8 cellular contexts compared by ENCODE assay signal in the genomic region with DNA sequence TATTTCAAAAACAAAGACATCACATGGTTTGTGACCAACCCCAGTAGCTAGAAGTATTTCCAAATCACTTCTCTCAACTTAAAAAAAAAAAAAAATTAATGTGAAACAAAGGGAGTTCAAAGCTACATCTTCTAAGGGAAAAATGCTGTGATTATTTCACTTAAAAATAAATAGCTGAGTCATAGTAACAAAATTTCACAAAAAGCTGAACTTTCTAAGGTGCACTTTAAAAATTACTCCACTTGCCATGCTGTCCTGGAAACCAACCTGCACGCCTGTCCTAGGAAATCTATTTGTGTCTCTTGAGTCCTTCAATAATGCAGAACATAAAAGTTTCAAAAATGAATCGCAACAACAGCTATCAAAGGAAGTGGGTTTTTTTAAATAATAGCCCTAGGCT. TPM values are rescaled to one million over a fixed set of nuclear protein-coding genes. Genes with fewer than 3 reads are reported as not detected.
DNase-seq lines count a peak whose midpoint lies in the region; ATAC-seq, FAIRE-seq and TF ChIP-seq lines count a peak whose summit lies in the region.

No MANE protein-coding gene starts in this region.

- H3K79me2 ChIP-seq in GM12878 (ENCODE audit: control insufficient read depth, insufficient read depth, low read length) = peaks cover 65% of the 10 kb centered on the region

- H3K9ac ChIP-seq in GM12878 (ENCODE audit: control insufficient read depth, insufficient read depth, low read length) = peak overlapping the region; percentile 88

- no peak overlapping the region for H2AFZ ChIP-seq in GM12878 (ENCODE audit: control insufficient read depth, low read depth, low read length)

- intact Hi-C loops in GM12878 (cut with micrococcal nuclease; ENCODE audit: unreplicated experiment) = loop anchor here (5.0 kb wide), 1 partner anchor 144 kb away; no protein-coding TSS in a partner anchor
- intact Hi-C loops in upper lobe of right lung (cut with DNase I) = no loop called here

- H3K4me1 Mint-ChIP-seq in activated naive CD4-positive, alpha-beta T cell treated with anti-CD3 and anti-CD28 coated beads, Interleukin-2, amount 50 U/mL, for 24 hours = peaks cover 59% of the 10 kb centered on the region
- H3K4me1 Mint-ChIP-seq in memory B cell = peaks cover 27% of the 10 kb centered on the region

- H3K36me3 Mint-ChIP-seq in activated naive CD4-positive, alpha-beta T cell treated with anti-CD3 and anti-CD28 coated beads, Interleukin-2, amount 50 U/mL, for 24 hours = no peaks in the 10 kb centered on the region
- peaks cover 0 to 10% of the 10 kb centered on the region in 2 donors for H3K36me3 Mint-ChIP-seq in activated naive CD4-positive, alpha-beta T cell treated with anti-CD3 and anti-CD28 coated beads, Interleukin-2, amount 50 U/mL, for 72 hours
- no peaks in the 10 kb centered on the region for H3K36me3 Mint-ChIP-seq in memory B cell

- TF ChIP-seq RAD21 in GM12878 (IDR thresholded peaks at IDR 0.05; ENCODE audit: insufficient read depth, low read depth, low read length) = no peak

- SMC1A ChIA-PET in GM12878 (lab: Charles Lee; ENCODE audit: uncharacterized antibody, unreplicated experiment) = interaction anchor here (0.7 to 5.3 kb wide), 21 partner anchors 10 to 297 kb away, joined by 3 to 63 read pairs (median 4); a partner anchor contains a TSS

- H3K9me3 ChIP-seq in GM12878 (replicated peaks; ENCODE audit: control insufficient read depth, insufficient read depth, low read length) (no peaks in the 10 kb centered on the region; the same call in 2 of the 3 replicates), upper lobe of right lung (no peaks in the 10 kb centered on the region)

- TSS peak; percentile 72 for BruUV-seq in GM12878 (replicated peaks; lab: Mats Ljungman, UMichigan)

- no peaks in the 10 kb centered on the region for H3K27me3 Mint-ChIP-seq in activated naive CD4-positive, alpha-beta T cell treated with anti-CD3 and anti-CD28 coated beads, Interleukin-2, amount 50 U/mL, for 24 hours
- no peaks in the 10 kb centered on the region for H3K27me3 Mint-ChIP-seq in memory B cell

- peak overlapping the region; percentile 82 for H3K27ac ChIP-seq in GM12878 (ENCODE audit: control insufficient read depth, insufficient read depth)
- H3K27ac ChIP-seq in upper lobe of right lung = peak overlapping the region; percentile 91

- 5% methylated on average over 2 of the region's 2 CpGs for WGBS in GM12878 (ENCODE audit: insufficient coverage, insufficient replicate concordance, low lambda C conversion rate, missing lambda C conversion rate)

- CTCF ChIA-PET in GM12878 (lab: Yijun Ruan, JAX) = interaction anchor here (0.6 to 7.0 kb wide), 13 partner anchors 26 to 1130 kb away, joined by 3 to 51 read pairs (median 3); a partner anchor contains a TSS

- no peaks in the 10 kb centered on the region for H4K20me1 ChIP-seq in GM12878 (ENCODE audit: control insufficient read depth, insufficient read depth)

- TF ChIP-seq EP300 in GM12878 (IDR thresholded peaks at IDR 0.05; ENCODE audit: borderline replicate concordance in 1 of 2, control insufficient read depth in 1 of 2, low read depth in 2 of 2, low read length in 2 of 2) = no peak

- TF ChIP-seq CTCF in GM12878 (IDR thresholded peaks at IDR 0.05 in 2 of 3, conservative IDR thresholded peaks at IDR 0.05 in 1 of 3; ENCODE audit: control insufficient read depth in 2 of 3, extremely low read depth in 1 of 3, insufficient read depth in 1 of 3, low read depth in 3 of 3, low read length in 3 of 3) (no peak), upper lobe of right lung (IDR thresholded peaks at IDR 0.05) (no peak), GM13977 (IDR thresholded peaks at IDR 0.05; ENCODE audit: extremely low read depth, insufficient read depth, missing control alignments) (no peak)

- H3K27me3 ChIP-seq in GM12878 (replicated peaks in 1 of 2; ENCODE audit: control insufficient read depth in 2 of 2, insufficient read depth in 2 of 2, low read length in 1 of 2) (no peaks in the 10 kb centered on the region), upper lobe of right lung (no peaks in the 10 kb centered on the region)

- no peaks in the 10 kb centered on the region for H3K9me3 Mint-ChIP-seq in activated naive CD4-positive, alpha-beta T cell treated with anti-CD3 and anti-CD28 coated beads, Interleukin-2, amount 50 U/mL, for 24 hours
- no peaks in the 10 kb centered on the region for H3K9me3 Mint-ChIP-seq in activated naive CD4-positive, alpha-beta T cell treated with anti-CD3 and anti-CD28 coated beads, Interleukin-2, amount 50 U/mL, for 72 hours
- no peaks in the 10 kb centered on the region for H3K9me3 Mint-ChIP-seq in memory B cell

- H3K4me3 Mint-ChIP-seq in activated naive CD4-positive, alpha-beta T cell treated with anti-CD3 and anti-CD28 coated beads, Interleukin-2, amount 50 U/mL, for 24 hours = peak overlapping the region; percentile 96
- peak overlapping the region; percentile 98 for H3K4me3 Mint-ChIP-seq in memory B cell

- no peak for DNase-seq in activated naive CD4-positive, alpha-beta T cell treated with anti-CD3 and anti-CD28 coated beads, Interleukin-2, amount 50 U/mL, for 72 hours (ENCODE audit: low spot score in 2 of 2)
- DNase-seq in GM12878 (ENCODE audit: low read depth, low spot score) (no peak), memory B cell (ENCODE audit: low spot score in 2 of 2) (no peak), upper lobe of right lung (no peak), GM13977 (ENCODE audit: low spot score) (no peak), ACHN (no peak), COR-L47 (lab: John Stamatoyannopoulos, UW) (no peak)

- H3K4me1 ChIP-seq in GM12878 (ENCODE audit: control insufficient read depth, insufficient read depth, low read length) (peaks cover 7% of the 10 kb centered on the region), upper lobe of right lung (peaks cover 28% of the 10 kb centered on the region)

- H3K27ac Mint-ChIP-seq in activated naive CD4-positive, alpha-beta T cell treated with anti-CD3 and anti-CD28 coated beads, Interleukin-2, amount 50 U/mL, for 24 hours = peak overlapping the region; percentile 71
- H3K27ac Mint-ChIP-seq in activated naive CD4-positive, alpha-beta T cell treated with anti-CD3 and anti-CD28 coated beads, Interleukin-2, amount 50 U/mL, for 72 hours = peak overlapping the region in 1 of 2 donors; percentile 96
- peak overlapping the region; percentile 95 for H3K27ac Mint-ChIP-seq in memory B cell

- RAD21 ChIA-PET in GM12878 (lab: Charles Lee; ENCODE audit: unreplicated experiment) = interaction anchor here (0.7 to 5.0 kb wide), 13 partner anchors 34 to 769 kb away, joined by 3 to 49 read pairs (median 4); a partner anchor contains a TSS

- no peaks in the 10 kb centered on the region for H3K36me3 ChIP-seq in GM12878 (ENCODE audit: control insufficient read depth in 2 of 2, insufficient read depth in 2 of 2, low read length in 1 of 2)
- no peaks in the 10 kb centered on the region for H3K36me3 ChIP-seq in upper lobe of right lung

- POLR2A ChIA-PET in GM12878 (lab: Charles Lee) = interaction anchor here (0.6 to 3.7 kb wide), 14 partner anchors 26 to 462 kb away, joined by 3 to 29 read pairs (median 3); a partner anchor contains a TSS

- no peak for FAIRE-seq in GM12878 (lab: Jason Lieb, UNC)

- H3K4me3 ChIP-seq in GM12878 (peak overlapping the region; percentile 89), upper lobe of right lung (peak overlapping the region; percentile 99)

- no peak for ATAC-seq in activated naive CD4-positive, alpha-beta T cell treated with anti-CD3 and anti-CD28 coated beads, Interleukin-2, amount 50 U/mL, for 72 hours
- no peak for ATAC-seq in GM12878
- ATAC-seq in memory B cell (ENCODE audit: low read depth) = no peak
- ATAC-seq in upper lobe of right lung = no peak

- in situ Hi-C loops in GM12878 (cut with MboI) (loop anchor here (10.0 kb wide), 1 partner anchor 766 kb away; a partner anchor contains a TSS), GM13977 (cut with MboI; ENCODE audit: low pct_unique_long_range_greater_than_20kb, low sequenced_read_pairs, unreplicated experiment) (no loop called here), ACHN (cut with HindIII; ENCODE audit: low pct_ligation_motif_present, low pct_unique_long_range_greater_than_20kb, low sequenced_read_pairs) (no loop called here)

- no peak for TF ChIP-seq POLR2A in GM12878 (IDR thresholded peaks at IDR 0.05; ENCODE audit: low read depth, low read length)

- H3K4me2 ChIP-seq in GM12878 (ENCODE audit: control insufficient read depth, insufficient read depth) = peak overlapping the region; percentile 70

TF ChIP-seq in GM12878, 131 proteins besides CTCF, POLR2A, EP300 and RAD21:
- TF ChIP-seq MEF2A (IDR thresholded peaks at IDR 0.05; ENCODE audit: insufficient read depth, low read depth, low read length) = no peak
- TF ChIP-seq IKZF1 (conservative IDR thresholded peaks at IDR 0.05) = no peak

RNA-seq across cellular contexts. Expression of a gene that starts 1.8 kb away (rescaled TPM):
- total RNA-seq in activated naive CD4-positive, alpha-beta T cell treated with anti-CD3 and anti-CD28 coated beads, Interleukin-2, amount 50 U/mL, for 72 hours = 10 to 100 TPM; 46.3 to 75.8 TPM
- total RNA-seq in GM12878 (2013; cell fraction: nucleolus; rRNA removed) = 185 and 202 TPM in 2 replicates
- total RNA-seq in GM12878 (2014; rRNA removed) = 38.5 and 45.7 TPM in 2 replicates
- 44.9 and 48.9 TPM in 2 replicates for total RNA-seq in GM12878 (2014; rRNA removed; fragmentation: Illumina TruSeq; extraction: Trizol)
- 37.4 and 38.2 TPM in 2 replicates for total RNA-seq in GM12878 (2021)
- polyA plus RNA-seq in GM12878 (2011; ENCODE audit: low read depth) = 10.1 TPM
- polyA plus RNA-seq in GM12878 (2011; rRNA removed) = 33.2 and 48.2 TPM in 2 replicates
- polyA plus RNA-seq in GM12878 (2011; cell fraction: cytosol; rRNA removed) = 10.9 and 11.5 TPM in 2 replicates
- polyA plus RNA-seq in GM12878 (2011; cell fraction: nucleus; rRNA removed) = 21.6 and 24.1 TPM in 2 replicates
- 15.8 and 17.2 TPM in 2 replicates for polyA plus RNA-seq in GM12878 (2012)
- 26.0 and 33.3 TPM in 2 replicates for polyA plus RNA-seq in GM12878 (2014; fragmentation: Illumina TruSeq; extraction: Trizol)
- polyA plus RNA-seq in GM12878 (2014; fragmentation: Nextera tagmentation; extraction: Ambion mirVana) = 10 to 100 TPM in 1 of 2 experiments, 1 to 10 TPM in 1; 7.1 to 10.5 TPM
- 14.0 and 20.8 TPM in 2 replicates for polyA plus RNA-seq in GM12878 (2014; rRNA removed)
- 10 to 100 TPM; 41.1 to 53.8 TPM for polyA plus RNA-seq in GM12878 (2016; fragmentation: Nextera tagmentation; extraction: Ambion mirVana)
- polyA minus RNA-seq in GM12878 (2011; rRNA and poly(A)+ RNA removed) = 47.2 and 78.7 TPM in 2 replicates
- polyA minus RNA-seq in GM12878 (2011; cell fraction: cytosol; rRNA and poly(A)+ RNA removed) = 27.2 and 27.7 TPM in 2 replicates
- polyA minus RNA-seq in GM12878 (2011; cell fraction: nucleus; rRNA and poly(A)+ RNA removed) = 46.8 and 86.0 TPM in 2 replicates
- 60.3 TPM for total RNA-seq in upper lobe of right lung
